30 cellular contexts compared by ENCODE assay signal in genomic region chr2:109180786-109181185, GRCh38.
"Had no signal": no experiment of that assay in that cellular context is flagged by ENCODE, and none has a peak within 500 bp of the region (broad histone marks: within the 10 kb centered on the region; RNA-seq: fewer than 3 reads in every experiment).

No MANE protein-coding gene starts in this region.

- H3K36me3 ChIP-seq: breast epithelium, colonic mucosa, heart left ventricle, left lung, lower lobe of right lung, pancreas, prostate gland, suprapubic skin, tibial artery, upper lobe of right lung had no signal

- ATAC-seq: activated CD8-positive, alpha-beta T cell treated with anti-CD3 and anti-CD28 coated beads for 36 hours; activated T-cell treated with anti-CD3 and anti-CD28 coated beads, Interleukin-2, amount 50 U/mL, for 4 hours; activated T-helper 17 cell treated with anti-CD3 and anti-CD28 coated beads, Interleukin-2, amount 50 U/mL, for 72 hours; heart left ventricle; left lung; lower lobe of right lung; pancreas; upper lobe of right lung had no signal

- H3K4me3 ChIP-seq: breast epithelium, colonic mucosa, dorsolateral prefrontal cortex, heart left ventricle, left lung, lower lobe of right lung, pancreas, prostate gland, suprapubic skin, tibial artery, upper lobe of right lung had no signal

- H3K4me1 ChIP-seq: breast epithelium, colonic mucosa, prostate gland had no signal

- H3K9me3 Mint-ChIP-seq: T-helper 2 cell treated with Interferon-gamma antibody and Interleukin-4, amounts not matched to agents 5 μg/mL and 100 μg/mL, for 36 hours had no signal

- H3K27me3 ChIP-seq: breast epithelium, colonic mucosa, dorsolateral prefrontal cortex, heart left ventricle, left lung, pancreas, suprapubic skin, tibial artery, upper lobe of right lung had no signal

- H3K27ac ChIP-seq: breast epithelium, colonic mucosa, dorsolateral prefrontal cortex, heart left ventricle, left lung, lower lobe of right lung, pancreas, prostate gland, suprapubic skin, tibial artery, upper lobe of right lung had no signal

- H3K4me3 Mint-ChIP-seq: activated B cell treated with CpG ODN at 0.5 μM for 24 hours; activated CD8-positive, alpha-beta T cell treated with anti-CD3 and anti-CD28 coated beads for 36 hours; activated naive CD4-positive, alpha-beta T cell treated with anti-CD3 and anti-CD28 coated beads, Interleukin-2, amount 50 U/mL, for 24 hours; activated T-cell treated with anti-CD3 and anti-CD28 coated beads, Interleukin-2, amount 50 U/mL, for 4 hours; activated T-helper 17 cell treated with anti-CD3 and anti-CD28 coated beads, Interleukin-2, amount 50 U/mL, for 72 hours; T-helper 2 cell treated with Interferon-gamma antibody and Interleukin-4, amounts not matched to agents 5 μg/mL and 100 μg/mL, for 36 hours had no signal

- H3K27me3 Mint-ChIP-seq: activated B cell treated with CpG ODN at 0.5 μM for 24 hours; activated CD8-positive, alpha-beta T cell treated with anti-CD3 and anti-CD28 coated beads for 36 hours; activated naive CD4-positive, alpha-beta T cell treated with anti-CD3 and anti-CD28 coated beads, Interleukin-2, amount 50 U/mL, for 24 hours had no signal

- H3K9me3 ChIP-seq: breast epithelium, colonic mucosa, left lung, pancreas, prostate gland, suprapubic skin, tibial artery, upper lobe of right lung had no signal

- H3K27ac Mint-ChIP-seq: activated B cell treated with CpG ODN at 0.5 μM for 24 hours; activated CD8-positive, alpha-beta T cell treated with anti-CD3 and anti-CD28 coated beads for 36 hours; activated naive CD4-positive, alpha-beta T cell treated with anti-CD3 and anti-CD28 coated beads, Interleukin-2, amount 50 U/mL, for 24 hours; activated T-helper 17 cell treated with anti-CD3 and anti-CD28 coated beads, Interleukin-2, amount 50 U/mL, for 72 hours; nephron progenitor cell; T-helper 2 cell treated with Interferon-gamma antibody and Interleukin-4, amounts not matched to agents 5 μg/mL and 100 μg/mL, for 36 hours had no signal

- DNase-seq: activated B cell treated with CpG ODN at 0.5 μM for 24 hours; activated CD4-positive, alpha-beta T cell treated with anti-CD3 and anti-CD28 coated beads, Interleukin-2, amount 50 U/mL, for 1 hour; activated CD8-positive, alpha-beta T cell treated with anti-CD3 and anti-CD28 coated beads for 36 hours; activated gamma-delta T cell treated with Interleukin-2 at 50 U/mL for 16 hours; activated T-cell treated with anti-CD3 and anti-CD28 coated beads, Interleukin-2, amount 50 U/mL, for 4 hours; aorta; central memory CD4-positive, alpha-beta T cell; colonic mucosa; dorsolateral prefrontal cortex; effector memory CD4-positive, alpha-beta T cell; heart left ventricle; hypothalamus; left lung; lower lobe of right lung; naive B cell; nephron progenitor cell; pancreas; retina; stimulated activated CD4-positive, alpha-beta T cell treated with anti-CD3 and anti-CD28 coated beads, Interleukin-15, amount 100 ng/mL, for 24 hours; stimulated activated CD4-positive, alpha-beta T cell treated with anti-CD3 and anti-CD28 coated beads, Interleukin-2, amount 100 ng/mL, for 24 hours; stimulated activated naive CD4-positive, alpha-beta T cell; T-helper 1 cell; upper lobe of right lung had no signal

- H3K4me1 Mint-ChIP-seq: activated B cell treated with CpG ODN at 0.5 μM for 24 hours; activated T-helper 17 cell treated with anti-CD3 and anti-CD28 coated beads, Interleukin-2, amount 50 U/mL, for 72 hours had no signal
